ENCODE assay signal across 1 cellular context in the genomic region with DNA sequence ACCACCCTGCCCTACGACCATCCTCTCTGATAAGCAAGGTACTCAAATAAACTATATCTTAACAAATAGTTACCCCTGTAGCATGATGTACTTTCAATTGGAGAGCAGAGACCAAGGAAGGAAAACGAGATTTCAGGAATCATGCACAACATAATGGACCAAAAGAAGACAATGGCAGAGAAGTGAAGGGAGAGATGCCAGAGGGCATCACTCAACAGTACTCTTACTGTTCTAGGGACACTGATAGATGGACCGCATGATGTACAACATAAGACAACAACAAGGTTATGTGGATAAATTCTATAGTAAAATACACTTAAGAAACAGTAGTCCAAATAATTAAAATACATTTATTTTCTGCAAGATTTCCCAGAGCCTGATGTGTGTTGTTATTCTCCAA.
TF ChIP-seq lines count a peak whose summit lies in the region.

No MANE protein-coding gene starts in this region.

TF ChIP-seq in IMR-90, 13 proteins besides CTCF, POLR2A, EP300 and RAD21 (continued from another document):
- no peak for TF ChIP-seq RFX5 (IDR thresholded peaks at IDR 0.05; ENCODE audit: low read depth, low read length)
- no peak for TF ChIP-seq BHLHE40 (IDR thresholded peaks at IDR 0.05; ENCODE audit: low read depth, low read length)
- no peak for TF ChIP-seq MAFK (IDR thresholded peaks at IDR 0.05; ENCODE audit: low read depth, low read length)
- TF ChIP-seq MXI1 (IDR thresholded peaks at IDR 0.05; ENCODE audit: borderline replicate concordance, low read depth, low read length), result no peak
- TF ChIP-seq NFE2L2 (IDR thresholded peaks at IDR 0.05; ENCODE audit: low read depth, low read length), result no peak
- no peak for TF ChIP-seq FOS (IDR thresholded peaks at IDR 0.05; ENCODE audit: low read depth, low read length)
- no peak for TF ChIP-seq CEBPB (IDR thresholded peaks at IDR 0.05; ENCODE audit: low read depth, low read length)
- TF ChIP-seq SMC3 (IDR thresholded peaks at IDR 0.05; ENCODE audit: low read depth, low read length), result no peak
- no peak for TF ChIP-seq CHD1 (IDR thresholded peaks at IDR 0.05; ENCODE audit: low read depth, low read length)
- TF ChIP-seq MAZ (IDR thresholded peaks at IDR 0.05; ENCODE audit: borderline replicate concordance, low read depth, low read length), result no peak
TF ChIP-seq in IMR-90: peak in this region for 0.
